ENCODE assay signal across 1 cellular context in the genomic region with DNA sequence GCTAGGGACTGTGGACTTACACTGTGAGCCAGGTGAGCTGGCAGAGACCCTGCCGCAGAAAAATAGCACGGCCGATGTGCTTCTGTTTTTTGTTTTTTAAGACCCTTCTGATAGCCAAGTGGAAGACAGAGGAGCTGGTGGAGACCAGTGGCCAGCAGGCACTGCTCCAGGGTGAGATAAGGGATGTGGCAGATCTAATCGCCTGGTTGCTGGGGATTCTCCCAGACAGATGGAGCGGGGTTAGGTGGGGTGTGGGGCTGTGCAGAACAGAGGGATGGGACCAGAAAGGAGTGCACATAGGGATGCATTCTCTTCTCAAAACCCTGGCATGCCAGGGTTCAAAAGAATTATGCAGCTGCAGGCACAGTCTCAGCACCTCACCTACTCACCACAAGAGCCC.
A peak's percentile ranks its signal among the peaks of the same experiment; 100 is the strongest.
TF ChIP-seq lines count a peak whose summit lies in the region.

No MANE protein-coding gene starts in this region.

TF ChIP-seq in SK-N-SH, 30 proteins besides CTCF, POLR2A, EP300 and RAD21 (continued from another document):
- TF ChIP-seq, protein P1, sequence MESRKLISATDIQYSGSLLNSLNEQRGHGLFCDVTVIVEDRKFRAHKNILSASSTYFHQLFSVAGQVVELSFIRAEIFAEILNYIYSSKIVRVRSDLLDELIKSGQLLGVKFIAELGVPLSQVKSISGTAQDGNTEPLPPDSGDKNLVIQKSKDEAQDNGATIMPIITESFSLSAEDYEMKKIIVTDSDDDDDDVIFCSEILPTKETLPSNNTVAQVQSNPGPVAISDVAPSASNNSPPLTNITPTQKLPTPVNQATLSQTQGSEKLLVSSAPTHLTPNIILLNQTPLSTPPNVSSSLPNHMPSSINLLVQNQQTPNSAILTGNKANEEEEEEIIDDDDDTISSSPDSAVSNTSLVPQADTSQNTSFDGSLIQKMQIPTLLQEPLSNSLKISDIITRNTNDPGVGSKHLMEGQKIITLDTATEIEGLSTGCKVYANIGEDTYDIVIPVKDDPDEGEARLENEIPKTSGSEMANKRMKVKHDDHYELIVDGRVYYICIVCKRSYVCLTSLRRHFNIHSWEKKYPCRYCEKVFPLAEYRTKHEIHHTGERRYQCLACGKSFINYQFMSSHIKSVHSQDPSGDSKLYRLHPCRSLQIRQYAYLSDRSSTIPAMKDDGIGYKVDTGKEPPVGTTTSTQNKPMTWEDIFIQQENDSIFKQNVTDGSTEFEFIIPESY (IDR thresholded peaks at IDR 0.05; ENCODE audit: borderline replicate concordance, low read depth) = no peak
- TF ChIP-seq SIN3A (IDR thresholded peaks at IDR 0.05; ENCODE audit: borderline replicate concordance, low read depth, low read length) (no peak), FOSL2 (IDR thresholded peaks at IDR 0.05; ENCODE audit: borderline replicate concordance, low read depth) (no peak), SMC3 (IDR thresholded peaks at IDR 0.05; ENCODE audit: low read depth, low read length) (peak; percentile 1; the same call in 1 of the 2 replicates), GATA2 (CRISPR knock-in tag; IDR thresholded peaks at IDR 0.05) (peak; percentile 100), NFIC (IDR thresholded peaks at IDR 0.05; ENCODE audit: borderline replicate concordance) (no peak), RFX5 (IDR thresholded peaks at IDR 0.05; ENCODE audit: low read length) (no peak), EZH2phosphoT487 (IDR thresholded peaks at IDR 0.05; ENCODE audit: borderline replicate concordance, low read depth) (no peak), NRF1 (IDR thresholded peaks at IDR 0.05; ENCODE audit: low read depth, low read length) (no peak), POLR2AphosphoS5 (IDR thresholded peaks at IDR 0.05; ENCODE audit: low read depth, low read length) (no peak), RXRA (IDR thresholded peaks at IDR 0.05; ENCODE audit: borderline replicate concordance, low read depth) (no peak), MXI1 (IDR thresholded peaks at IDR 0.05; ENCODE audit: low read depth, low read length) (no peak), FOXM1 (IDR thresholded peaks at IDR 0.05; ENCODE audit: low read depth) (no peak), JUND (IDR thresholded peaks at IDR 0.05) (no peak), YY1 (IDR thresholded peaks at IDR 0.05; ENCODE audit: low read depth) (no peak), TEAD4 (IDR thresholded peaks at IDR 0.05; ENCODE audit: borderline replicate concordance, insufficient read depth) (no peak), ELF1 (IDR thresholded peaks at IDR 0.05) (no peak), FOXJ3 (CRISPR knock-in tag; IDR thresholded peaks at IDR 0.05) (peak; percentile 52; the same call in 1 of the 2 replicates), TCF12 (IDR thresholded peaks at IDR 0.05) (peak; percentile 33), GABPA (IDR thresholded peaks at IDR 0.05; ENCODE audit: low read depth) (no peak), CHD2 (IDR thresholded peaks at IDR 0.05; ENCODE audit: low read length, partially characterized antibody) (peak; percentile 93), MEF2A (IDR thresholded peaks at IDR 0.05; ENCODE audit: borderline replicate concordance, low read depth) (no peak)
- TF ChIP-seq, protein P2, sequence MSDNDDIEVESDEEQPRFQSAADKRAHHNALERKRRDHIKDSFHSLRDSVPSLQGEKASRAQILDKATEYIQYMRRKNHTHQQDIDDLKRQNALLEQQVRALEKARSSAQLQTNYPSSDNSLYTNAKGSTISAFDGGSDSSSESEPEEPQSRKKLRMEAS (IDR thresholded peaks at IDR 0.05; ENCODE audit: low read depth) = no peak
- TF ChIP-seq, protein P3, sequence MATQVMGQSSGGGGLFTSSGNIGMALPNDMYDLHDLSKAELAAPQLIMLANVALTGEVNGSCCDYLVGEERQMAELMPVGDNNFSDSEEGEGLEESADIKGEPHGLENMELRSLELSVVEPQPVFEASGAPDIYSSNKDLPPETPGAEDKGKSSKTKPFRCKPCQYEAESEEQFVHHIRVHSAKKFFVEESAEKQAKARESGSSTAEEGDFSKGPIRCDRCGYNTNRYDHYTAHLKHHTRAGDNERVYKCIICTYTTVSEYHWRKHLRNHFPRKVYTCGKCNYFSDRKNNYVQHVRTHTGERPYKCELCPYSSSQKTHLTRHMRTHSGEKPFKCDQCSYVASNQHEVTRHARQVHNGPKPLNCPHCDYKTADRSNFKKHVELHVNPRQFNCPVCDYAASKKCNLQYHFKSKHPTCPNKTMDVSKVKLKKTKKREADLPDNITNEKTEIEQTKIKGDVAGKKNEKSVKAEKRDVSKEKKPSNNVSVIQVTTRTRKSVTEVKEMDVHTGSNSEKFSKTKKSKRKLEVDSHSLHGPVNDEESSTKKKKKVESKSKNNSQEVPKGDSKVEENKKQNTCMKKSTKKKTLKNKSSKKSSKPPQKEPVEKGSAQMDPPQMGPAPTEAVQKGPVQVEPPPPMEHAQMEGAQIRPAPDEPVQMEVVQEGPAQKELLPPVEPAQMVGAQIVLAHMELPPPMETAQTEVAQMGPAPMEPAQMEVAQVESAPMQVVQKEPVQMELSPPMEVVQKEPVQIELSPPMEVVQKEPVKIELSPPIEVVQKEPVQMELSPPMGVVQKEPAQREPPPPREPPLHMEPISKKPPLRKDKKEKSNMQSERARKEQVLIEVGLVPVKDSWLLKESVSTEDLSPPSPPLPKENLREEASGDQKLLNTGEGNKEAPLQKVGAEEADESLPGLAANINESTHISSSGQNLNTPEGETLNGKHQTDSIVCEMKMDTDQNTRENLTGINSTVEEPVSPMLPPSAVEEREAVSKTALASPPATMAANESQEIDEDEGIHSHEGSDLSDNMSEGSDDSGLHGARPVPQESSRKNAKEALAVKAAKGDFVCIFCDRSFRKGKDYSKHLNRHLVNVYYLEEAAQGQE (IDR thresholded peaks at IDR 0.05; ENCODE audit: low read depth, low read length) = no peak
- TF ChIP-seq, protein P4, sequence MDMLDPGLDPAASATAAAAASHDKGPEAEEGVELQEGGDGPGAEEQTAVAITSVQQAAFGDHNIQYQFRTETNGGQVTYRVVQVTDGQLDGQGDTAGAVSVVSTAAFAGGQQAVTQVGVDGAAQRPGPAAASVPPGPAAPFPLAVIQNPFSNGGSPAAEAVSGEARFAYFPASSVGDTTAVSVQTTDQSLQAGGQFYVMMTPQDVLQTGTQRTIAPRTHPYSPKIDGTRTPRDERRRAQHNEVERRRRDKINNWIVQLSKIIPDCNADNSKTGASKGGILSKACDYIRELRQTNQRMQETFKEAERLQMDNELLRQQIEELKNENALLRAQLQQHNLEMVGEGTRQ (IDR thresholded peaks at IDR 0.05; ENCODE audit: borderline replicate concordance, low read depth, low read length) = no peak
- TF ChIP-seq, protein P5, sequence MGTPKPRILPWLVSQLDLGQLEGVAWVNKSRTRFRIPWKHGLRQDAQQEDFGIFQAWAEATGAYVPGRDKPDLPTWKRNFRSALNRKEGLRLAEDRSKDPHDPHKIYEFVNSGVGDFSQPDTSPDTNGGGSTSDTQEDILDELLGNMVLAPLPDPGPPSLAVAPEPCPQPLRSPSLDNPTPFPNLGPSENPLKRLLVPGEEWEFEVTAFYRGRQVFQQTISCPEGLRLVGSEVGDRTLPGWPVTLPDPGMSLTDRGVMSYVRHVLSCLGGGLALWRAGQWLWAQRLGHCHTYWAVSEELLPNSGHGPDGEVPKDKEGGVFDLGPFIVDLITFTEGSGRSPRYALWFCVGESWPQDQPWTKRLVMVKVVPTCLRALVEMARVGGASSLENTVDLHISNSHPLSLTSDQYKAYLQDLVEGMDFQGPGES (IDR thresholded peaks at IDR 0.05; ENCODE audit: low read depth, low read length) = no peak
- TF ChIP-seq, protein P6, sequence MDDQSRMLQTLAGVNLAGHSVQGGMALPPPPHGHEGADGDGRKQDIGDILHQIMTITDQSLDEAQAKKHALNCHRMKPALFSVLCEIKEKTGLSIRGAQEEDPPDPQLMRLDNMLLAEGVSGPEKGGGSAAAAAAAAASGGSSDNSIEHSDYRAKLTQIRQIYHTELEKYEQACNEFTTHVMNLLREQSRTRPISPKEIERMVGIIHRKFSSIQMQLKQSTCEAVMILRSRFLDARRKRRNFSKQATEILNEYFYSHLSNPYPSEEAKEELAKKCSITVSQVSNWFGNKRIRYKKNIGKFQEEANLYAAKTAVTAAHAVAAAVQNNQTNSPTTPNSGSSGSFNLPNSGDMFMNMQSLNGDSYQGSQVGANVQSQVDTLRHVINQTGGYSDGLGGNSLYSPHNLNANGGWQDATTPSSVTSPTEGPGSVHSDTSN (IDR thresholded peaks at IDR 0.05) = no peak
- TF ChIP-seq, protein P7, sequence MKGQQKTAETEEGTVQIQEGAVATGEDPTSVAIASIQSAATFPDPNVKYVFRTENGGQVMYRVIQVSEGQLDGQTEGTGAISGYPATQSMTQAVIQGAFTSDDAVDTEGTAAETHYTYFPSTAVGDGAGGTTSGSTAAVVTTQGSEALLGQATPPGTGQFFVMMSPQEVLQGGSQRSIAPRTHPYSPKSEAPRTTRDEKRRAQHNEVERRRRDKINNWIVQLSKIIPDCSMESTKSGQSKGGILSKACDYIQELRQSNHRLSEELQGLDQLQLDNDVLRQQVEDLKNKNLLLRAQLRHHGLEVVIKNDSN (IDR thresholded peaks at IDR 0.05; ENCODE audit: borderline replicate concordance, low read depth) = no peak
TF ChIP-seq in SK-N-SH: peak in this region for 6.
